Comparison of ENCODE assay signal across 1 cellular context in genomic region chr2:46967022-46967591, GRCh38.
TF ChIP-seq lines count a peak whose summit lies in the region.

No MANE protein-coding gene starts in this region.

TF ChIP-seq in A549, 52 proteins besides CTCF, POLR2A, EP300 and RAD21 (continued from another document):
- TF ChIP-seq BCL3 (IDR thresholded peaks at IDR 0.05) (peak; percentile 99), RARB (CRISPR knock-in tag; IDR thresholded peaks at IDR 0.05) (peak; percentile 88), JUN (IDR thresholded peaks at IDR 0.05) (peak; percentile 98; a peak in 4 of 5 replicates)
